ENCODE assay signal across 11 cellular contexts in the genomic region with DNA sequence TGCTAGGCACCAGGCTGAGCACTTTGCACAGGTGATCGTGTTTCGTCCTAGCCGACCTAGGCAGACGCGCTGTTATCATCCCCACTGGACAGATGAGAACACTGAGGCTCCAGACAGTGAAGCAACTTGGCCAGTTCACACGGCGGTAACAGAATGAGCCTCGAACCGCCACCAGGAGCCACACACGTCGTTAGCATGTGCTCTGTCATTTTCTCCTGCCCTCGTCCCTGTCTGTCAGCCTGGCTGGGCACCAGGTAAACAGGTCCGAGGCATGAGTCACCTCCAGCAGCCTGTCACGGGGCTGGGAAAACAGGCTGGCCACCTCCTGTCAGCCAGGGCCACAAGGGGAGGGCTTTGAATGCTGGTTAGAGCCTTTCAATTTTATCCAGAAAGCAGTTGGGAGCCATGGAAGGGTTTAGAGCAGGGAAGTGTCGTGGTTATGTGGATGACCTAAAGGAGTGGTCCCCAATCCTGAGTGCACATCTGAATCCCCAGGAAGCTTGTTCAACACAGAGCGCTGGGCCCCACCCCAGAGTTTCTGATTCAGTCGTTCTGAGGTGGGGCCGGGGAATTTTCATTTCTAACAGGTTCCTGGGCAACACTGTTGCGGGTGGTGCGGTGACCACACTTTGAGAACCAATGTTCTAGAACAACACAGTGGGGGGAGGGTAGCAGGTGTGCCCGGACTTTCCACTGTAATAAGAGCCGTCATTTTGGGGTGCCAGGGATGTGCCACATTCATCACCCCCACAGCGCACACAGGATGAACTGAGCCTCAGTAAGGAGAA. TPM values are rescaled to one million over a fixed set of nuclear protein-coding genes. Genes with fewer than 3 reads are reported as not detected.
A peak's percentile ranks its signal among the peaks of the same experiment; 100 is the strongest.
DNase-seq lines count a peak whose midpoint lies in the region; ATAC-seq and TF ChIP-seq lines count a peak whose summit lies in the region.
"Had no signal": no experiment of that assay in that cellular context is flagged by ENCODE, and none has a peak within 500 bp of the region (broad histone marks: within the 10 kb centered on the region; RNA-seq: fewer than 3 reads in every experiment).

No MANE protein-coding gene starts in this region.

- H3K9me3 ChIP-seq in ascending aorta (no peaks in the 10 kb centered on the region), stomach (no peaks in the 10 kb centered on the region)
- H3K9me3 ChIP-seq: spleen had no signal

- no peak for ATAC-seq in GM19328 (IDR thresholded peaks at IDR 0.05; ENCODE audit: unreplicated experiment)
- no peak for ATAC-seq in stimulated activated memory B cell treated with anti-CD40 and anti-IgM and Interleukin-4, amounts not matched to agents 10 μg/mL and 1 μg/mL and 100 μg/mL, for 72 hours

- WGBS in stomach, 5 donors: 65 to 80% (median 68%) methylated on average over 23 of the region's 23 CpGs

- no peak overlapping the region for H3K4me3 Mint-ChIP-seq in stimulated activated memory B cell treated with anti-CD40 and anti-IgM and Interleukin-4, amounts not matched to agents 10 μg/mL and 1 μg/mL and 100 μg/mL, for 72 hours

- H3K4me3 ChIP-seq in ascending aorta (no peak overlapping the region), stomach (no peak overlapping the region)
- H3K4me3 ChIP-seq: cardiac muscle cell, spleen had no signal

- H3K36me3 ChIP-seq in ascending aorta: no peaks in the 10 kb centered on the region
- no peaks in the 10 kb centered on the region for H3K36me3 ChIP-seq in stomach
- H3K36me3 ChIP-seq: cardiac muscle cell, spleen had no signal

- TF ChIP-seq POLR2A in stomach (IDR thresholded peaks at IDR 0.05): no peak

- TF ChIP-seq EP300 in stomach (IDR thresholded peaks at IDR 0.05): no peak

- TF ChIP-seq CTCF in ascending aorta (IDR thresholded peaks at IDR 0.05) (no peak), stomach (IDR thresholded peaks at IDR 0.05) (no peak)

- H3K27ac ChIP-seq in ascending aorta (peak overlapping the region; percentile 96 to 97), stomach (peak overlapping the region in 4 of 5 donors; percentile 88 to 93 (median 91))
- H3K27ac ChIP-seq: cardiac muscle cell had no signal

- peak; percentile 62 for DNase-seq in H4 (ENCODE audit: low spot score)
- DNase-seq in ascending aorta (ENCODE audit: low spot score in 2 of 2): no peak
- peak; percentile 92 for DNase-seq in kidney tubule cell (ENCODE audit: low spot score)
- peak; percentile 83 for DNase-seq in stomach
- no peak for DNase-seq in 8988T
- DNase-seq in DMS 273 treated with DMSO at 0.1 percent for 48 hours (lab: John Stamatoyannopoulos, UW): no peak
- DNase-seq: activated CD4-positive, alpha-beta T cell treated with anti-CD3 and anti-CD28 coated beads, Interleukin-2, amount 50 U/mL, for 1 hour; spleen had no signal

- H3K4me1 Mint-ChIP-seq in stimulated activated memory B cell treated with anti-CD40 and anti-IgM and Interleukin-4, amounts not matched to agents 10 μg/mL and 1 μg/mL and 100 μg/mL, for 72 hours: peaks cover 14% of the 10 kb centered on the region

- H3K9me3 Mint-ChIP-seq in stimulated activated memory B cell treated with anti-CD40 and anti-IgM and Interleukin-4, amounts not matched to agents 10 μg/mL and 1 μg/mL and 100 μg/mL, for 72 hours: no peaks in the 10 kb centered on the region

- no peak overlapping the region for H3K27ac Mint-ChIP-seq in stimulated activated memory B cell treated with anti-CD40 and anti-IgM and Interleukin-4, amounts not matched to agents 10 μg/mL and 1 μg/mL and 100 μg/mL, for 72 hours

- H3K4me1 ChIP-seq in ascending aorta (peaks cover 23 to 37% of the 10 kb centered on the region in 2 donors), stomach (peaks cover 24 to 46% (median 33%) of the 10 kb centered on the region in 4 donors)

- H3K36me3 Mint-ChIP-seq in stimulated activated memory B cell treated with anti-CD40 and anti-IgM and Interleukin-4, amounts not matched to agents 10 μg/mL and 1 μg/mL and 100 μg/mL, for 72 hours: no peaks in the 10 kb centered on the region

- no peaks in the 10 kb centered on the region for H3K27me3 Mint-ChIP-seq in stimulated activated memory B cell treated with anti-CD40 and anti-IgM and Interleukin-4, amounts not matched to agents 10 μg/mL and 1 μg/mL and 100 μg/mL, for 72 hours

- H3K27me3 ChIP-seq in ascending aorta (no peaks in the 10 kb centered on the region), stomach (no peaks in the 10 kb centered on the region)
- H3K27me3 ChIP-seq: cardiac muscle cell, spleen had no signal

- intact Hi-C loops in ascending aorta (cut with DNase I): loop anchor here (2.0 to 5.0 kb wide), 3 partner anchors 13 to 141 kb away; no protein-coding TSS in a partner anchor
- intact Hi-C loops in stomach (cut with DNase I; ENCODE audit: low total_unique reads): no loop called here

RNA-seq across cellular contexts. Expression of gene DUSP1, which starts 39.5 kb away (rescaled TPM):
- total RNA-seq in H4 (2014; rRNA removed; shearing (Covaris generic)): 15.8 and 18.5 TPM in 2 replicates
- total RNA-seq in ascending aorta (3,919 TPM), stomach (100 to 1,000 TPM; 167 to 690 (median 553) TPM)
- 100 to 1,000 TPM in 1 of 3 donors, 10 to 100 TPM in 2; 76.4 to 136 (median 81.9) TPM for polyA plus RNA-seq in stomach

Comparison
In these comparisons a context has a peak if more than half of its experiments do, and no peak if none do; other contexts are left out.
1. DNase-seq: peak in H4 (single experiment), kidney tubule cell (single experiment) and stomach (single experiment); none in ascending aorta (0 of 2), 8988T (single experiment) and DMS 273 treated with DMSO at 0.1 percent for 48 hours (single experiment).